ENCODE assay signal across 8 cellular contexts in genomic region chr12:90854136-90854689, GRCh38.
A peak's percentile ranks its signal among the peaks of the same experiment; 100 is the strongest.
DNase-seq lines count a peak whose midpoint lies in the region; ATAC-seq and TF ChIP-seq lines count a peak whose summit lies in the region.

No MANE protein-coding gene starts in this region.

- TF ChIP-seq CTCF in Loucy (conservative IDR thresholded peaks at IDR 0.05; ENCODE audit: low read length) (peak; percentile 87), gastrocnemius medialis (IDR thresholded peaks at IDR 0.05 in 4 of 5, conservative IDR thresholded peaks at IDR 0.05 in 1 of 5) (peak in 3 of 5 experiments; percentile 23 to 40 (median 39))

- peak overlapping the region; percentile 50 for H3K4me3 ChIP-seq in GM23248
- H3K4me3 ChIP-seq in Loucy (ENCODE audit: low read length, poor library complexity, severe bottlenecking): no peak overlapping the region
- H3K4me3 ChIP-seq in gastrocnemius medialis: no peak overlapping the region

- H2AFZ ChIP-seq in GM23248 (0 out of 2 replicates have a peak overlapping the region, but pooled peaks have one; percentile 40), Loucy (ENCODE audit: low read length) (no peak overlapping the region; the same call in 1 of the 2 replicates)

- intact Hi-C loops in gastrocnemius medialis (cut with DNase I; ENCODE audit: low total_unique reads): loop anchor here (10.0 kb wide), 1 partner anchor 1309 kb away; no protein-coding TSS in a partner anchor

- H3F3A ChIP-seq in GM23248 (ENCODE audit: insufficient read depth) (no peaks in the 10 kb centered on the region), Loucy (ENCODE audit: low read depth) (no peaks in the 10 kb centered on the region)

- ATAC-seq in stimulated activated naive CD8-positive, alpha-beta T cell treated with anti-CD3 and anti-CD28 coated beads, Interleukin-15, Interleukin-2, amounts not matched to agents 100 U/mL and 50 U/mL, for 24 hours: peak; percentile 57
- ATAC-seq in stimulated activated naive CD8-positive, alpha-beta T cell treated with anti-CD3 and anti-CD28 coated beads, Interleukin-15, amount 100 ng/mL, for 72 hours: no peak
- ATAC-seq in gastrocnemius medialis: no peak

- H3K4me1 ChIP-seq in GM23248 (ENCODE audit: insufficient read depth) (0 out of 2 replicates have a peak, but pooled peaks cover 4% of the 10 kb centered on the region), Loucy (ENCODE audit: insufficient read depth, low read length, poor library complexity, severe bottlenecking) (no peaks in the 10 kb centered on the region), gastrocnemius medialis (no peaks in the 10 kb centered on the region)

- in situ Hi-C loops in GM23248 (cut with MboI) (no loop called here), gastrocnemius medialis (cut with MboI; ENCODE audit: low sequenced_read_pairs in 4 of 4) (no loop called here)

- no peaks in the 10 kb centered on the region for H3K4me1 Mint-ChIP-seq in stimulated activated naive CD8-positive, alpha-beta T cell treated with anti-CD3 and anti-CD28 coated beads, Interleukin-15, amount 100 ng/mL, for 72 hours

- TF ChIP-seq POLR2A in gastrocnemius medialis (IDR thresholded peaks at IDR 0.05): no peak

- no peaks in the 10 kb centered on the region for H4K20me1 ChIP-seq in GM23248 (ENCODE audit: insufficient read depth)
- no peaks in the 10 kb centered on the region for H4K20me1 ChIP-seq in Loucy (ENCODE audit: insufficient read depth, low read length, poor library complexity, severe bottlenecking)

- H3K27me3 ChIP-seq in GM23248 (replicated peaks; ENCODE audit: insufficient read depth) (no peaks in the 10 kb centered on the region), Loucy (ENCODE audit: insufficient read depth, low read length, poor library complexity, severe bottlenecking) (no peaks in the 10 kb centered on the region), gastrocnemius medialis (no peaks in the 10 kb centered on the region)

- H3K9me3 ChIP-seq in GM23248 (ENCODE audit: low read depth) (no peaks in the 10 kb centered on the region), Loucy (ENCODE audit: insufficient read depth, low read depth, low read length) (no peaks in the 10 kb centered on the region), gastrocnemius medialis (no peaks in the 10 kb centered on the region)

- H3K36me3 ChIP-seq in GM23248 (ENCODE audit: low read depth) (no peaks in the 10 kb centered on the region), Loucy (ENCODE audit: insufficient read depth, low read length) (no peaks in the 10 kb centered on the region), gastrocnemius medialis (no peaks in the 10 kb centered on the region)

- no peak overlapping the region for H3K27ac ChIP-seq in GM23248
- no peak overlapping the region for H3K27ac ChIP-seq in gastrocnemius medialis

- no peak for DNase-seq in stimulated activated naive CD8-positive, alpha-beta T cell treated with anti-CD3 and anti-CD28 coated beads, Interleukin-15, Interleukin-2, amounts not matched to agents 100 U/mL and 50 U/mL, for 24 hours
- DNase-seq in stimulated activated naive CD8-positive, alpha-beta T cell treated with anti-CD3 and anti-CD28 coated beads, Interleukin-15, amount 100 ng/mL, for 72 hours: no peak
- peak; percentile 74 for DNase-seq in GM23248
- peak; percentile 69 for DNase-seq in T1000 (lab: John Stamatoyannopoulos, UW)
- peak; percentile 27 for DNase-seq in glomerular endothelial cell (ENCODE audit: extremely low read depth, low read depth, low spot score)
- no peak for DNase-seq in gastrocnemius medialis
- DNase-seq in GOT3 (lab: John Stamatoyannopoulos, UW): no peak

- no peaks in the 10 kb centered on the region for H3K79me2 ChIP-seq in GM23248 (ENCODE audit: insufficient read depth)
- H3K79me2 ChIP-seq in Loucy (ENCODE audit: insufficient read depth, low read length): no peaks in the 10 kb centered on the region

- H3K9ac ChIP-seq in GM23248 (no peak overlapping the region), Loucy (ENCODE audit: low read depth, low read length, poor library complexity, severe bottlenecking) (no peak overlapping the region)

- no peaks in the 10 kb centered on the region for H3K9me3 Mint-ChIP-seq in stimulated activated naive CD8-positive, alpha-beta T cell treated with anti-CD3 and anti-CD28 coated beads, Interleukin-15, amount 100 ng/mL, for 72 hours

- 13 to 14% methylated on average over 8 of the region's 8 CpGs for WGBS in GM23248 (ENCODE audit: low coverage in 1 of 2, low lambda C conversion rate in 2 of 2, missing lambda C conversion rate in 2 of 2), 2 experiments

- H3K9me2 ChIP-seq in GM23248 (ENCODE audit: insufficient read depth) (no peaks in the 10 kb centered on the region), Loucy (replicated peaks; ENCODE audit: low read depth, low read length) (no peaks in the 10 kb centered on the region)

- H3K4me3 Mint-ChIP-seq in stimulated activated naive CD8-positive, alpha-beta T cell treated with anti-CD3 and anti-CD28 coated beads, Interleukin-15, amount 100 ng/mL, for 72 hours: no peak overlapping the region

- no peak overlapping the region for H3K27ac Mint-ChIP-seq in stimulated activated naive CD8-positive, alpha-beta T cell treated with anti-CD3 and anti-CD28 coated beads, Interleukin-15, amount 100 ng/mL, for 72 hours

- H3K4me2 ChIP-seq in GM23248 (ENCODE audit: unreplicated experiment): peak overlapping the region; percentile 70
- peak overlapping the region; percentile 10 for H3K4me2 ChIP-seq in Loucy (ENCODE audit: low read depth, low read length, poor library complexity, severe bottlenecking)

- no peaks in the 10 kb centered on the region for H3K27me3 Mint-ChIP-seq in stimulated activated naive CD8-positive, alpha-beta T cell treated with anti-CD3 and anti-CD28 coated beads, Interleukin-15, amount 100 ng/mL, for 72 hours

Comparison
In these comparisons a context has a peak if more than half of its experiments do, and no peak if none do; other contexts are left out.
1. DNase-seq: peak in GM23248 (single experiment), T1000 (single experiment) and glomerular endothelial cell (single experiment); none in stimulated activated naive CD8-positive, alpha-beta T cell treated with anti-CD3 and anti-CD28 coated beads, Interleukin-15, Interleukin-2, amounts not matched to agents 100 U/mL and 50 U/mL, for 24 hours (single experiment), stimulated activated naive CD8-positive, alpha-beta T cell treated with anti-CD3 and anti-CD28 coated beads, Interleukin-15, amount 100 ng/mL, for 72 hours (0 of 2), gastrocnemius medialis (0 of 2) and GOT3 (single experiment).